9 cellular contexts compared by ENCODE assay signal in genomic region chr10:62045765-62046521, GRCh38.
A peak's percentile ranks its signal among the peaks of the same experiment; 100 is the strongest.
DNase-seq lines count a peak whose midpoint lies in the region; ATAC-seq and TF ChIP-seq lines count a peak whose summit lies in the region.
"Had no signal": no experiment of that assay in that cellular context is flagged by ENCODE, and none has a peak within 500 bp of the region (broad histone marks: within the 10 kb centered on the region; RNA-seq: fewer than 3 reads in every experiment).

No MANE protein-coding gene starts in this region.

- peaks cover 78% of the 10 kb centered on the region for H3K4me1 Mint-ChIP-seq in chondrocyte (ENCODE audit: low read depth)
- peaks cover 92% of the 10 kb centered on the region for H3K4me1 Mint-ChIP-seq in mesothelial cell of epicardium

- DNase-seq in GF-D8 (lab: John Stamatoyannopoulos, UW) (peak; percentile 21), NOMO-1 (lab: John Stamatoyannopoulos, UW; ENCODE audit: unreplicated experiment in 2 of 2) (peak; percentile 41 to 72), chondrocyte (ENCODE audit: low spot score) (no peak), mesothelial cell of epicardium (ENCODE audit: low spot score in 2 of 2, unreplicated experiment in 2 of 2) (no peak), amygdala (lab: John Stamatoyannopoulos, UW) (no peak), hippocampal formation (lab: John Stamatoyannopoulos, UW) (no peak)
- DNase-seq in stimulated activated CD4-positive, alpha-beta T cell treated with anti-CD3 and anti-CD28 coated beads, Interleukin-4, amount 100 ng/mL, for 24 hours: no peak

- TF ChIP-seq CTCF in chondrocyte (IDR thresholded peaks at IDR 0.05): no peak
- no peak for TF ChIP-seq CTCF in mesothelial cell of epicardium (IDR thresholded peaks at IDR 0.05; ENCODE audit: unreplicated experiment)

- H3K36me3 Mint-ChIP-seq in chondrocyte (ENCODE audit: low read depth) (peaks cover 11% of the 10 kb centered on the region), mesothelial cell of epicardium (no peaks in the 10 kb centered on the region)

- H3K4me3 Mint-ChIP-seq in chondrocyte (ENCODE audit: unreplicated experiment) (peak overlapping the region; percentile 56), mesothelial cell of epicardium (peak overlapping the region; percentile 2)

- H3K9me3 Mint-ChIP-seq in chondrocyte (ENCODE audit: low read depth): no peaks in the 10 kb centered on the region
- H3K9me3 Mint-ChIP-seq in mesothelial cell of epicardium: no peaks in the 10 kb centered on the region

- ATAC-seq in GM18502 (IDR thresholded peaks at IDR 0.05; ENCODE audit: poor library complexity, unreplicated experiment): no peak
- ATAC-seq: K562 had no signal

- H3K27me3 Mint-ChIP-seq in chondrocyte (ENCODE audit: low read depth) (no peaks in the 10 kb centered on the region), mesothelial cell of epicardium (ENCODE audit: low read depth) (no peaks in the 10 kb centered on the region)

- H3K27ac Mint-ChIP-seq in chondrocyte (ENCODE audit: unreplicated experiment): peak overlapping the region; percentile 98
- peak overlapping the region; percentile 93 for H3K27ac Mint-ChIP-seq in mesothelial cell of epicardium

Comparison
In these comparisons a context has a peak if more than half of its experiments do, and no peak if none do; other contexts are left out.
1. DNase-seq: peak in GF-D8 (single experiment) and NOMO-1 (2 of 2); none in chondrocyte (single experiment), mesothelial cell of epicardium (0 of 2), amygdala (0 of 56), hippocampal formation (0 of 2) and stimulated activated CD4-positive, alpha-beta T cell treated with anti-CD3 and anti-CD28 coated beads, Interleukin-4, amount 100 ng/mL, for 24 hours (single experiment).